In genomic region chr6:4017847-4018193, GRCh38 we compare ENCODE assay signal across 7 cellular contexts.
A peak's percentile ranks its signal among the peaks of the same experiment; 100 is the strongest.
DNase-seq lines count a peak whose midpoint lies in the region; ATAC-seq and TF ChIP-seq lines count a peak whose summit lies in the region.

No MANE protein-coding gene starts in this region.

- peak overlapping the region; percentile 61 for H2AFZ ChIP-seq in neural progenitor cell (replicated peaks)

- in situ Hi-C loops in SK-MEL-5 (cut with HindIII; ENCODE audit: low pct_unique_long_range_greater_than_20kb, low sequenced_read_pairs), result no loop called here

- H3K79me2 ChIP-seq in neural progenitor cell (ENCODE audit: low read depth), result peaks cover 91% of the 10 kb centered on the region

- no peaks in the 10 kb centered on the region for H3K9me3 ChIP-seq in neural progenitor cell (ENCODE audit: low read depth)

- H3F3A ChIP-seq in neural progenitor cell (ENCODE audit: low read depth), result peaks cover 42% of the 10 kb centered on the region

- peak overlapping the region; percentile 100 for H3K27ac Mint-ChIP-seq in neural progenitor cell

- ATAC-seq in GM21528 (IDR thresholded peaks at IDR 0.05; ENCODE audit: low FRiP score, unreplicated experiment) (no peak), GM18907 (IDR thresholded peaks at IDR 0.05; ENCODE audit: unreplicated experiment) (no peak)

- H3K4me1 ChIP-seq in neural progenitor cell, result peaks cover 21% of the 10 kb centered on the region

- peaks cover 24% of the 10 kb centered on the region for H3K36me3 Mint-ChIP-seq in neural progenitor cell

- peaks cover 21% of the 10 kb centered on the region for H3K36me3 ChIP-seq in neural progenitor cell

- DNase-seq in GDM1 (lab: John Stamatoyannopoulos, UW) (peak; percentile 30), KG1 (lab: John Stamatoyannopoulos, UW) (peak; percentile 59), SK-MEL-5 (ENCODE audit: low read depth, low spot score) (peak; percentile 61), epithelial cell of esophagus (ENCODE audit: low read depth) (peak; percentile 44), neural progenitor cell (ENCODE audit: low spot score) (peak; percentile 34)

- H3K4me2 ChIP-seq in neural progenitor cell, result peak overlapping the region; percentile 91

- H3K27me3 ChIP-seq in neural progenitor cell, result no peaks in the 10 kb centered on the region

- H3K9me3 Mint-ChIP-seq in neural progenitor cell, result peaks cover 12% of the 10 kb centered on the region

- H3K27me3 Mint-ChIP-seq in neural progenitor cell (ENCODE audit: insufficient read depth, low read depth), result peaks cover 2% of the 10 kb centered on the region

- peak overlapping the region; percentile 99 for H3K27ac ChIP-seq in neural progenitor cell

- H3K4me3 ChIP-seq in epithelial cell of esophagus (ENCODE audit: low read length) (peak overlapping the region; percentile 81), neural progenitor cell (peak overlapping the region; percentile 85)

- peak overlapping the region; percentile 87 for H3K9ac ChIP-seq in neural progenitor cell

- H3K4me1 Mint-ChIP-seq in neural progenitor cell, result peaks cover 33% of the 10 kb centered on the region

- H3K4me3 Mint-ChIP-seq in neural progenitor cell, result peak overlapping the region; percentile 96

- H4K20me1 ChIP-seq in neural progenitor cell (ENCODE audit: low read depth), result peaks cover 30% of the 10 kb centered on the region

- TF ChIP-seq CTCF in epithelial cell of esophagus (IDR thresholded peaks at IDR 0.05; ENCODE audit: insufficient read depth, low read depth, low read length, missing control alignments) (no peak), neural progenitor cell (IDR thresholded peaks at IDR 0.05) (no peak)
